Comparison of ENCODE assay signal across 9 cellular contexts in genomic region chr17:47620503-47621245, GRCh38. TPM values are rescaled to one million over a fixed set of nuclear protein-coding genes. Genes with fewer than 3 reads are reported as not detected.
DNase-seq lines count a peak whose midpoint lies in the region; ATAC-seq and TF ChIP-seq lines count a peak whose summit lies in the region.
"Had no signal": no experiment of that assay in that cellular context is flagged by ENCODE, and none has a peak within 500 bp of the region (broad histone marks: within the 10 kb centered on the region; RNA-seq: fewer than 3 reads in every experiment).

No MANE protein-coding gene starts in this region.

- intact Hi-C loops in MCF 10A (cut with micrococcal nuclease) (no loop called here), breast epithelium (cut with DNase I; ENCODE audit: low total_unique reads) (no loop called here), lower leg skin (cut with DNase I; ENCODE audit: low total_unique reads) (no loop called here)

- CTCF ChIA-PET in MCF 10A (lab: Yijun Ruan, JAX) = interaction anchor here (1.8 kb wide), 1 partner anchor 120 kb away, joined by 5 read pairs; no protein-coding TSS in a partner anchor
- CTCF ChIA-PET in activated CD8-positive, alpha-beta T cell treated with anti-CD3 and anti-CD28 coated beads, Interleukin-2, amount 10 ng/mL, durations not matched to agents 7 days and 5 days (lab: Charles Lee) = interaction anchor here (1.0 to 1.6 kb wide), 2 partner anchors 13 to 28 kb away, joined by 3 to 5 read pairs; no protein-coding TSS in a partner anchor

- H3K27ac Mint-ChIP-seq in MCF 10A (ENCODE audit: low read depth, unreplicated experiment) = peak overlapping the region; percentile 54
- H3K27ac Mint-ChIP-seq in activated CD8-positive, alpha-beta T cell treated with anti-CD3 and anti-CD28 coated beads, Interleukin-2, amount 10 ng/mL, durations not matched to agents 7 days and 5 days = peak overlapping the region; percentile 46
- peak overlapping the region; percentile 75 for H3K27ac Mint-ChIP-seq in type B pancreatic cell

- H3K4me1 Mint-ChIP-seq in MCF 10A (ENCODE audit: insufficient read depth, unreplicated experiment) = peaks cover 13% of the 10 kb centered on the region
- H3K4me1 Mint-ChIP-seq in activated CD8-positive, alpha-beta T cell treated with anti-CD3 and anti-CD28 coated beads, Interleukin-2, amount 10 ng/mL, durations not matched to agents 7 days and 5 days (ENCODE audit: low read depth) = peaks cover 18% of the 10 kb centered on the region
- peaks cover 5% of the 10 kb centered on the region for H3K4me1 Mint-ChIP-seq in type B pancreatic cell (ENCODE audit: unreplicated experiment)

- TF ChIP-seq POLR2A in breast epithelium (IDR thresholded peaks at IDR 0.05) = no peak
- no peak for TF ChIP-seq POLR2A in lower leg skin (IDR thresholded peaks at IDR 0.05)

- H3K4me3 Mint-ChIP-seq in MCF 10A (ENCODE audit: unreplicated experiment) = no peak overlapping the region
- no peak overlapping the region for H3K4me3 Mint-ChIP-seq in activated CD8-positive, alpha-beta T cell treated with anti-CD3 and anti-CD28 coated beads, Interleukin-2, amount 10 ng/mL, durations not matched to agents 7 days and 5 days
- no peak overlapping the region for H3K4me3 Mint-ChIP-seq in type B pancreatic cell

- no peaks in the 10 kb centered on the region for H3K27me3 Mint-ChIP-seq in MCF 10A (ENCODE audit: insufficient read depth, unreplicated experiment)
- H3K27me3 Mint-ChIP-seq in activated CD8-positive, alpha-beta T cell treated with anti-CD3 and anti-CD28 coated beads, Interleukin-2, amount 10 ng/mL, durations not matched to agents 7 days and 5 days (ENCODE audit: low read depth) = no peaks in the 10 kb centered on the region
- H3K27me3 Mint-ChIP-seq in type B pancreatic cell = no peaks in the 10 kb centered on the region

- TF ChIP-seq CTCF in MCF 10A (IDR thresholded peaks at IDR 0.05; ENCODE audit: unreplicated experiment) = no peak
- no peak for TF ChIP-seq CTCF in breast epithelium (IDR thresholded peaks at IDR 0.05)
- no peak for TF ChIP-seq CTCF in lung (IDR thresholded peaks at IDR 0.05; ENCODE audit: control extremely low read depth, extremely low read depth)
- TF ChIP-seq CTCF in type B pancreatic cell (conservative IDR thresholded peaks at IDR 0.05) = no peak
- no peak for TF ChIP-seq CTCF in lower leg skin (IDR thresholded peaks at IDR 0.05)

- peak; percentile 14 for DNase-seq in MCF 10A (ENCODE audit: unreplicated experiment)
- DNase-seq in breast epithelium (ENCODE audit: low spot score in 2 of 2) = no peak
- DNase-seq in activated CD8-positive, alpha-beta T cell treated with anti-CD3 and anti-CD28 coated beads, Interleukin-2, amount 10 ng/mL, durations not matched to agents 7 days and 5 days = no peak
- DNase-seq in lung (ENCODE audit: low spot score) = no peak
- no peak for DNase-seq in type B pancreatic cell (ENCODE audit: extremely low spot score, unreplicated experiment)
- no peak for DNase-seq in lower leg skin (ENCODE audit: low spot score in 2 of 2)
- DNase-seq in NCI-H2107 treated with DMSO at 0.1 percent for 48 hours (lab: John Stamatoyannopoulos, UW; ENCODE audit: unreplicated experiment) = no peak

- BruUV-seq in MCF 10A (replicated peaks; lab: Mats Ljungman, UMichigan) = no TSS peak

- H3K27ac ChIP-seq in breast epithelium (peak overlapping the region in 1 of 2 donors; percentile 22), lung (ENCODE audit: low read depth in 1 of 2, low read length in 1 of 2) (peak overlapping the region; percentile 9 to 22)
- H3K27ac ChIP-seq: C4-2B had no signal

- 89 to 91% methylated on average over 3 of the region's 3 CpGs for WGBS in lung, 2 donors
- 59 to 68% methylated on average over 3 of the region's 3 CpGs for WGBS in lower leg skin, 2 donors

- H3K36me3 ChIP-seq in breast epithelium (no peaks in the 10 kb centered on the region), lung (ENCODE audit: control insufficient read depth in 2 of 2, insufficient read depth in 2 of 2, low read length in 2 of 2) (peaks cover 13 to 23% of the 10 kb centered on the region in 2 donors)

- ATAC-seq in activated CD8-positive, alpha-beta T cell treated with anti-CD3 and anti-CD28 coated beads, Interleukin-2, amount 10 ng/mL, durations not matched to agents 7 days and 5 days = no peak
- ATAC-seq in lung (ENCODE audit: insufficient read depth, low FRiP score) = no peak
- ATAC-seq in HG03571 (IDR thresholded peaks at IDR 0.05; ENCODE audit: unreplicated experiment) = no peak

- no peaks in the 10 kb centered on the region for H3K4me1 ChIP-seq in breast epithelium
- H3K4me1 ChIP-seq in lung (ENCODE audit: control insufficient read depth in 2 of 2, insufficient read depth in 2 of 2, low read length in 2 of 2) = peaks cover 0 to 6% of the 10 kb centered on the region in 2 donors

- H3K27me3 ChIP-seq in breast epithelium (no peaks in the 10 kb centered on the region), lung (ENCODE audit: control insufficient read depth, insufficient read depth) (no peaks in the 10 kb centered on the region)

- H3K9me3 ChIP-seq in breast epithelium (no peaks in the 10 kb centered on the region), lung (ENCODE audit: control insufficient read depth in 2 of 2, insufficient read depth in 1 of 2, low read length in 1 of 2) (no peaks in the 10 kb centered on the region)

- H3K36me3 Mint-ChIP-seq in MCF 10A (ENCODE audit: insufficient read depth, unreplicated experiment) = peaks cover 94% of the 10 kb centered on the region
- H3K36me3 Mint-ChIP-seq in activated CD8-positive, alpha-beta T cell treated with anti-CD3 and anti-CD28 coated beads, Interleukin-2, amount 10 ng/mL, durations not matched to agents 7 days and 5 days (ENCODE audit: low read depth) = peaks cover 53% of the 10 kb centered on the region
- H3K36me3 Mint-ChIP-seq in type B pancreatic cell = peaks cover 36% of the 10 kb centered on the region

- POLR2A ChIA-PET in MCF 10A (lab: Yijun Ruan, JAX) = interaction anchor here (0.6 to 3.8 kb wide), 5 partner anchors 29 to 1717 kb away, joined by 3 to 31 read pairs (median 3); partner anchors contain the start of gene KPNB1
- POLR2A ChIA-PET in activated CD8-positive, alpha-beta T cell treated with anti-CD3 and anti-CD28 coated beads, Interleukin-2, amount 10 ng/mL, durations not matched to agents 7 days and 5 days (lab: Charles Lee) = no interaction called here

- no peaks in the 10 kb centered on the region for H3K9me3 Mint-ChIP-seq in MCF 10A (ENCODE audit: unreplicated experiment)
- H3K9me3 Mint-ChIP-seq in activated CD8-positive, alpha-beta T cell treated with anti-CD3 and anti-CD28 coated beads, Interleukin-2, amount 10 ng/mL, durations not matched to agents 7 days and 5 days (ENCODE audit: insufficient read depth) = no peaks in the 10 kb centered on the region
- H3K9me3 Mint-ChIP-seq in type B pancreatic cell = no peaks in the 10 kb centered on the region

- H3K4me3 ChIP-seq in breast epithelium (no peak overlapping the region), lung (no peak overlapping the region), lower leg skin (ENCODE audit: low read depth, poor library complexity, severe bottlenecking) (no peak overlapping the region)

RNA-seq across cellular contexts. Expression of gene KPNB1, which starts 29.0 kb away (rescaled TPM):
- total RNA-seq in MCF 10A (2022) = 522 and 609 TPM in 2 replicates
- total RNA-seq in breast epithelium = 100 to 1,000 TPM; 148 to 238 (median 189) TPM
- total RNA-seq in activated CD8-positive, alpha-beta T cell treated with anti-CD3 and anti-CD28 coated beads, Interleukin-2, amount 10 ng/mL, durations not matched to agents 7 days and 5 days = 100 to 1,000 TPM; 413 to 427 TPM
- 100 to 1,000 TPM; 205 to 258 TPM for total RNA-seq in lung
- 100 to 1,000 TPM in 1 of 2 donors, 10 to 100 TPM in 1; 40.1 to 112 TPM for polyA plus RNA-seq in lung
- 300 and 372 TPM in 2 replicates for total RNA-seq in type B pancreatic cell (ENCODE audit: low replicate concordance)
- 100 to 1,000 TPM; 114 to 189 (median 124) TPM for total RNA-seq in lower leg skin
